ENCODE assay signal across 8 cellular contexts in the genomic region with DNA sequence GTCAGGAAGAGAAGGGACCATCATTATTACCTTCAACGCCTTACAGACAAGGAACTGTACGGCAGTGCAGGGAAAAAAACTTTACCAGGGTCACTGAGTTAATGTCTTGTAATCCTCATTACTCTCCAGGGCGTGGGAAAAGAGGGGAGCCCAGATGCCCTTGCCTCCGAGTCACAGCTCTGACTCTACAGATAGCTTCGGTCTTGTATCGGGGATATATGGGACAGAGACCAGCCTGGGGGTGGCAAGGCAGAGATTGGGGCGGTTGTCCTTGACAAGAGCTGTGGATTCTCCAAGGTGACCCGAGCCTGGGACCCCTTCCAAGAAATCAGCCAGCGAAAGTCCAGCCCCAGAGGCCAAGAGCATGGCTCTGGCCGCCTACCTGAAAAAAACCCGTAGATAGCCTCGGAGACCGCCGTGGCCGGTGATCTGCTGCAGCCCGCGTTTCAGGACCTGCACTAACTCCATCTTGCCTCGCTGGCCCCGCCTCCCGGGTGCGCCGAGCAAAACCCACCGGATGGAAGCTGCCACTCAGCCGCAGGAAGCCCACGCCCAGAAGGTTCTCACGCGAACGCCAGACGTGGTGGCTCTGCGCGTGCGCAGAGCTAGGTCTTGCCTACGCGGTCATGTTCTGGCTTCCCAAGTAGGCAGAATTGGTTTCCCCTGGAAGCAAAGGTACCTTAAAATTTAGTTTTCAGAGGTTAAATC. TPM values are rescaled to one million over a fixed set of nuclear protein-coding genes. Genes with fewer than 3 reads are reported as not detected.
DNase-seq lines count a peak whose midpoint lies in the region; ATAC-seq and TF ChIP-seq lines count a peak whose summit lies in the region.

NDUFA12 (minus strand) TSS at position 485 of the 708 bp plus-strand sequence; CDS start at position 468, 17 bp downstream.

- no peaks in the 10 kb centered on the region for H4K20me1 ChIP-seq in SU-DHL-6 (ENCODE audit: low read depth, low read length)

- H3K9me3 ChIP-seq in SU-DHL-6 (ENCODE audit: insufficient read depth, low read length) (no peaks in the 10 kb centered on the region), cardiac muscle cell (ENCODE audit: low read depth) (no peaks in the 10 kb centered on the region), parathyroid adenoma (ENCODE audit: control insufficient read depth, low read length) (no peaks in the 10 kb centered on the region), tibial nerve (peaks cover 0 to 22% (median 3%) of the 10 kb centered on the region in 4 donors)

- H3K9ac ChIP-seq in SU-DHL-6 (ENCODE audit: low read length) (peak within 1 kb of the TSS; percentile 89), parathyroid adenoma (peak within 1 kb of the TSS; percentile 56)

- H3K36me3 ChIP-seq in SU-DHL-6 (ENCODE audit: low read length) (peaks cover 3% of the 10 kb centered on the region; the same call in 1 of the 2 replicates), cardiac muscle cell (peaks cover 6% of the 10 kb centered on the region), parathyroid adenoma (ENCODE audit: control insufficient read depth, insufficient read depth, low read length) (no peaks in the 10 kb centered on the region), tibial nerve (peaks cover 0 to 24% (median 0%) of the 10 kb centered on the region in 3 donors)

- H3K4me1 ChIP-seq in cardiac muscle cell (ENCODE audit: low read depth), result no peaks in the 10 kb centered on the region
- no peaks in the 10 kb centered on the region for H3K4me1 ChIP-seq in parathyroid adenoma
- peaks cover 0 to 36% (median 0%) of the 10 kb centered on the region in 4 donors for H3K4me1 ChIP-seq in tibial nerve

- H2AFZ ChIP-seq in SU-DHL-6 (ENCODE audit: low read depth, low read length, severe bottlenecking) (peak within 1 kb of the TSS; percentile 93), parathyroid adenoma (peak within 1 kb of the TSS; percentile 81)

- H3K27me3 ChIP-seq in SU-DHL-6 (ENCODE audit: low read length) (no peaks in the 10 kb centered on the region), cardiac muscle cell (no peaks in the 10 kb centered on the region), parathyroid adenoma (ENCODE audit: control insufficient read depth, insufficient read depth, low read length) (no peaks in the 10 kb centered on the region), tibial nerve (no peaks in the 10 kb centered on the region)

- peak within 1 kb of the TSS; percentile 51 for H3K27ac ChIP-seq in SU-DHL-6 (ENCODE audit: low read depth, low read length)
- H3K27ac ChIP-seq in cardiac muscle cell, result peak within 1 kb of the TSS; percentile 87
- peak within 1 kb of the TSS; percentile 82 for H3K27ac ChIP-seq in parathyroid adenoma
- peak within 1 kb of the TSS; percentile 55 to 84 (median 82) for H3K27ac ChIP-seq in tibial nerve

- H3K4me3 ChIP-seq in SU-DHL-6 (ENCODE audit: insufficient read depth, low read length, poor library complexity, severe bottlenecking) (peak within 1 kb of the TSS; percentile 94), cardiac muscle cell (peak within 1 kb of the TSS; percentile 49), parathyroid adenoma (ENCODE audit: low read depth, low read length) (peak within 1 kb of the TSS; percentile 81), tibial nerve (peak within 1 kb of the TSS; percentile 68 to 84 (median 76))

- peak; percentile 99 for ATAC-seq in HG02678 (IDR thresholded peaks at IDR 0.05; ENCODE audit: unreplicated experiment)

- H3K4me2 ChIP-seq in SU-DHL-6 (ENCODE audit: low read depth, low read length, poor library complexity, severe bottlenecking), result peak within 1 kb of the TSS; percentile 77
- peak within 1 kb of the TSS; percentile 56 for H3K4me2 ChIP-seq in parathyroid adenoma (ENCODE audit: low read length)

- TF ChIP-seq CTCF in SU-DHL-6 (IDR thresholded peaks at IDR 0.05; ENCODE audit: insufficient read depth, low read length, poor library complexity, severe bottlenecking) (no peak), cardiac muscle cell (IDR thresholded peaks at IDR 0.05; ENCODE audit: low read depth, low read length) (no peak), parathyroid adenoma (IDR thresholded peaks at IDR 0.05) (no peak), tibial nerve (IDR thresholded peaks at IDR 0.05) (no peak)

- H3K9me2 ChIP-seq in SU-DHL-6 (replicated peaks; ENCODE audit: insufficient read depth, low read length), result no peaks in the 10 kb centered on the region

- TF ChIP-seq EP300 in tibial nerve (IDR thresholded peaks at IDR 0.05), result peak; percentile 31 to 88

- DNase-seq in NCI-H128 (lab: John Stamatoyannopoulos, UW; ENCODE audit: unreplicated experiment) (peak; percentile 98), cardiac muscle cell (ENCODE audit: low read depth in 1 of 2, low spot score in 1 of 2) (peak; percentile 98), tibial nerve (ENCODE audit: low spot score in 2 of 2) (peak; percentile 88 to 89)
- DNase-seq in activated naive CD8-positive, alpha-beta T cell treated with anti-CD3 and anti-CD28 coated beads, Interleukin-2, amount 50 U/mL, for 16 hours (ENCODE audit: low read depth, low spot score), result peak; percentile 88

- H3K79me2 ChIP-seq in SU-DHL-6 (ENCODE audit: insufficient read depth, low read length) (peaks cover 46% of the 10 kb centered on the region), parathyroid adenoma (peaks cover 12% of the 10 kb centered on the region)

- TF ChIP-seq POLR2A in GM10847 (IDR thresholded peaks at IDR 0.05; ENCODE audit: extremely low read depth, insufficient read length) (peak; percentile 92), tibial nerve (IDR thresholded peaks at IDR 0.05) (peak; percentile 52 to 70)

- 0 to 1% methylated on average over 16 to 34 of the region's 34 CpGs for WGBS in tibial nerve, 2 donors

- peaks cover 12% of the 10 kb centered on the region; the same call in 1 of the 2 replicates for H3F3A ChIP-seq in SU-DHL-6 (ENCODE audit: insufficient read depth)

RNA-seq across cellular contexts. Expression of gene NDUFA12, which starts in this region (rescaled TPM):
- 157 and 209 TPM in 2 replicates for total RNA-seq in cardiac muscle cell
- polyA plus RNA-seq in cardiac muscle cell, result 247 and 321 TPM in 2 replicates
- 10 to 100 TPM; 59.6 to 82.3 (median 68.8) TPM for total RNA-seq in tibial nerve

Comparison
In these comparisons a context has a peak if more than half of its experiments do, and no peak if none do; other contexts are left out.
1. Peak in every context shown above with its lines: DNase-seq, ATAC-seq, H3K4me3 ChIP-seq and H3K27ac ChIP-seq.